In genomic region chr15:29270169-29270955, GRCh38 we compare ENCODE assay signal across 8 cellular contexts. TPM values are rescaled to one million over a fixed set of nuclear protein-coding genes. Genes with fewer than 3 reads are reported as not detected.
DNase-seq lines count a peak whose midpoint lies in the region; ATAC-seq, FAIRE-seq and TF ChIP-seq lines count a peak whose summit lies in the region.

No MANE protein-coding gene starts in this region.

- H3K4me3 ChIP-seq in HepG2 (replicated peaks in 1 of 3; ENCODE audit: insufficient read depth in 1 of 3, low read depth in 2 of 3, low read length in 3 of 3) (peak overlapping the region; percentile 76 to 78 (median 77)), thymus (ENCODE audit: low read length) (peak overlapping the region; percentile 83)

- POLR2A ChIA-PET in HepG2 (lab: Yijun Ruan, JAX), result no interaction called here

- no TSS peak for BruUV-seq in HepG2 (replicated peaks; lab: Mats Ljungman, UMichigan)

- H3K27me3 ChIP-seq in HepG2 (ENCODE audit: control insufficient read depth in 1 of 2, insufficient read depth in 2 of 2, low read length in 2 of 2), result no peaks in the 10 kb centered on the region; a peak in 1 of 5 replicates
- H3K27me3 ChIP-seq in thymus (ENCODE audit: control insufficient read depth, insufficient read depth), result no peaks in the 10 kb centered on the region

- H3K9ac ChIP-seq in HepG2 (ENCODE audit: insufficient read depth, low read depth, low read length), result peak overlapping the region; percentile 66; the same call in 1 of the 2 replicates

- no peaks in the 10 kb centered on the region for H3K36me3 Mint-ChIP-seq in brain

- H2AFZ ChIP-seq in HepG2 (ENCODE audit: low read length), result peak overlapping the region; percentile 99

- H3K4me3 Mint-ChIP-seq in brain, result peak overlapping the region; percentile 92 to 98 (median 95)

- H3K27ac Mint-ChIP-seq in brain, result peak overlapping the region; percentile 93 to 99 (median 98)

- H3K36me3 ChIP-seq in HepG2 (replicated peaks in 1 of 2; ENCODE audit: control insufficient read depth in 1 of 2, insufficient read depth in 2 of 2, low read length in 2 of 2) (no peaks in the 10 kb centered on the region), thymus (ENCODE audit: control insufficient read depth, insufficient read depth) (no peaks in the 10 kb centered on the region)

- WGBS in HepG2 (ENCODE audit: low lambda C conversion rate), result 4% methylated on average over 8 of the region's 8 CpGs
- WGBS in thymus, result under 1% methylated on average over 8 of the region's 8 CpGs

- TF ChIP-seq EP300 in HepG2 (IDR thresholded peaks at IDR 0.05; ENCODE audit: low read depth in 2 of 2, low read length in 2 of 2) (no peak), HepG2 (CRISPR knock-in tag; IDR thresholded peaks at IDR 0.05; ENCODE audit: borderline replicate concordance) (no peak)

- H3K4me2 ChIP-seq in HepG2 (ENCODE audit: low read depth, low read length), result peak overlapping the region; percentile 76

- in situ Hi-C loops in HepG2 (cut with HindIII; ENCODE audit: extremely low pct_ligation_motif_present, low pct_unique_long_range_greater_than_20kb), result no loop called here

- intact Hi-C loops in HepG2 (cut with micrococcal nuclease; ENCODE audit: unreplicated experiment), result no loop called here

- H3K79me2 ChIP-seq in HepG2 (ENCODE audit: insufficient read depth, low read length), result no peaks in the 10 kb centered on the region

- no peaks in the 10 kb centered on the region for H4K20me1 ChIP-seq in HepG2 (ENCODE audit: insufficient read depth, low read length)

- peaks cover 15% of the 10 kb centered on the region for H3K27me3 Mint-ChIP-seq in brain

- no peak for TF ChIP-seq POLR2A in HepG2 (IDR thresholded peaks at IDR 0.05; ENCODE audit: insufficient read depth in 1 of 2, low read depth in 2 of 2, low read length in 2 of 2)

- CTCF ChIA-PET in HepG2 (lab: Yijun Ruan, JAX; ENCODE audit: low intra/inter-chr PET ratio, low total read pairs), result no interaction called here

- H3K4me1 Mint-ChIP-seq in brain, result peaks cover 53% of the 10 kb centered on the region

- H3K9me3 ChIP-seq in HepG2 (ENCODE audit: low read length) (no peaks in the 10 kb centered on the region), thymus (ENCODE audit: control insufficient read depth) (no peaks in the 10 kb centered on the region)

- ATAC-seq in HG02642 (IDR thresholded peaks at IDR 0.05; ENCODE audit: poor library complexity, unreplicated experiment), result peak; percentile 25
- peak; percentile 11; the same call in 1 of the 3 replicates for ATAC-seq in HepG2

- TF ChIP-seq RAD21 in HepG2 (CRISPR knock-in tag; IDR thresholded peaks at IDR 0.05), result no peak

- H3K9me3 Mint-ChIP-seq in brain, result peaks cover 0 to 3% (median 0%) of the 10 kb centered on the region in 5 experiments

- peaks cover 22% of the 10 kb centered on the region for H3K4me1 ChIP-seq in HepG2 (ENCODE audit: insufficient read depth, low read length)
- peaks cover 14% of the 10 kb centered on the region for H3K4me1 ChIP-seq in thymus (ENCODE audit: control insufficient read depth, insufficient read depth, low read length)

- peak; percentile 46 for DNase-seq in activated T-cell treated with anti-CD3 and anti-CD28 coated beads, Interleukin-2, amount 50 U/mL, for 1 hour
- no peak for DNase-seq in activated T-cell treated with anti-CD3 and anti-CD28 coated beads for 4 hours
- DNase-seq in NOMO-1 treated with DMSO at 0.1 percent for 48 hours (lab: John Stamatoyannopoulos, UW; ENCODE audit: unreplicated experiment), result peak; percentile 64
- DNase-seq in HepG2 (ENCODE audit: low spot score), result no peak
- no peak for DNase-seq in NCI-H2196 (lab: John Stamatoyannopoulos, UW; ENCODE audit: unreplicated experiment)

- TF ChIP-seq CTCF in brain (conservative IDR thresholded peaks at IDR 0.05) (no peak), HepG2 (CRISPR knock-in tag; IDR thresholded peaks at IDR 0.05) (no peak)

- H3K27ac ChIP-seq in HepG2 (ENCODE audit: extremely low read length, insufficient read depth, low read length) (no peak overlapping the region), thymus (ENCODE audit: low read depth) (peak overlapping the region; percentile 90)

- no peak for FAIRE-seq in HepG2 (lab: Jason Lieb, UNC)

TF ChIP-seq in HepG2, 621 proteins besides CTCF, POLR2A, EP300 and RAD21:
- no peak for TF ChIP-seq SRSF4 (IDR thresholded peaks at IDR 0.05; ENCODE audit: low read depth, low read length, poor library complexity, severe bottlenecking)
- TF ChIP-seq CBX2 (IDR thresholded peaks at IDR 0.05; ENCODE audit: low read depth, low read length), result 0 out of 2 replicates have a peak, but pooled peaks have one; percentile 41
- TF ChIP-seq CBX2 (CRISPR knock-in tag; IDR thresholded peaks at IDR 0.05; ENCODE audit: low read depth), result no peak
TF ChIP-seq in HepG2: peak in this region for 1.

RNA-seq across cellular contexts. Expression of gene NSMCE3, which starts 0.7 kb away (rescaled TPM):
- polyA plus RNA-seq in brain (ENCODE audit: insufficient read depth, low read depth, low replicate concordance), result 9.3 TPM
- 3.0 and 3.7 TPM in 2 replicates for total RNA-seq in HepG2 (2016; rRNA removed; fragmentation: Illumina TruSeq; extraction: Trizol)
- total RNA-seq in HepG2 (2016; cell fraction: cytosol; rRNA removed; fragmentation: Illumina TruSeq; extraction: Trizol; ENCODE audit: low read depth), result 0.91 and 0.97 TPM in 2 replicates
- 2.9 and 3.3 TPM in 2 replicates for total RNA-seq in HepG2 (2016; cell fraction: insoluble cytoplasmic fraction; rRNA removed; fragmentation: Illumina TruSeq; extraction: Trizol)
- total RNA-seq in HepG2 (2016; cell fraction: membrane; rRNA removed; fragmentation: Illumina TruSeq; extraction: Trizol), result 1.7 and 1.8 TPM in 2 replicates
- total RNA-seq in HepG2 (2016; cell fraction: nucleus; rRNA removed; fragmentation: Illumina TruSeq; extraction: Trizol), result 2.5 and 2.6 TPM in 2 replicates
- polyA plus RNA-seq in HepG2 (2011; rRNA removed), result 2.9 and 3.0 TPM in 2 replicates
- polyA plus RNA-seq in HepG2 (2011; cell fraction: cytosol; rRNA removed), result 2.5 and 3.0 TPM in 2 replicates
- polyA plus RNA-seq in HepG2 (2011; cell fraction: nucleus; rRNA removed), result 0.98 and 1.1 TPM in 2 replicates
- 2.1 and 2.9 TPM in 2 replicates for polyA plus RNA-seq in HepG2 (2012)
- 0.33 and 0.40 TPM in 2 replicates for polyA plus RNA-seq in HepG2 (2016; cell fraction: cytosol; fragmentation: Illumina TruSeq; extraction: Trizol; ENCODE audit: low read depth)
- polyA plus RNA-seq in HepG2 (2016; cell fraction: insoluble cytoplasmic fraction; fragmentation: Illumina TruSeq; extraction: Trizol; ENCODE audit: low read depth), result 4.0 and 4.1 TPM in 2 replicates
- polyA plus RNA-seq in HepG2 (2016; cell fraction: membrane; fragmentation: Illumina TruSeq; extraction: Trizol; ENCODE audit: low read depth), result 0.82 and 0.85 TPM in 2 replicates
- 5.6 and 6.0 TPM in 2 replicates for polyA plus RNA-seq in HepG2 (2016; cell fraction: nucleus; fragmentation: Illumina TruSeq; extraction: Trizol; ENCODE audit: insufficient read depth, low read depth)
- 1.4 and 3.6 TPM in 2 replicates for polyA minus RNA-seq in HepG2 (2011; rRNA and poly(A)+ RNA removed; ENCODE audit: low replicate concordance)
- polyA minus RNA-seq in HepG2 (2011; cell fraction: cytosol; rRNA and poly(A)+ RNA removed), result 1.8 and 1.9 TPM in 2 replicates
- polyA minus RNA-seq in HepG2 (2011; cell fraction: nucleus; rRNA and poly(A)+ RNA removed), result 1.3 and 1.4 TPM in 2 replicates
- polyA plus RNA-seq in thymus, result 10.9 TPM

Comparison
In these comparisons a context has a peak if more than half of its experiments do, and no peak if none do; other contexts are left out.
1. DNase-seq: peak in activated T-cell treated with anti-CD3 and anti-CD28 coated beads, Interleukin-2, amount 50 U/mL, for 1 hour (single experiment) and NOMO-1 treated with DMSO at 0.1 percent for 48 hours (single experiment); none in activated T-cell treated with anti-CD3 and anti-CD28 coated beads for 4 hours (single experiment), HepG2 (single experiment) and NCI-H2196 (single experiment).